Comparison of ENCODE assay signal across 18 cellular contexts in the genomic region with DNA sequence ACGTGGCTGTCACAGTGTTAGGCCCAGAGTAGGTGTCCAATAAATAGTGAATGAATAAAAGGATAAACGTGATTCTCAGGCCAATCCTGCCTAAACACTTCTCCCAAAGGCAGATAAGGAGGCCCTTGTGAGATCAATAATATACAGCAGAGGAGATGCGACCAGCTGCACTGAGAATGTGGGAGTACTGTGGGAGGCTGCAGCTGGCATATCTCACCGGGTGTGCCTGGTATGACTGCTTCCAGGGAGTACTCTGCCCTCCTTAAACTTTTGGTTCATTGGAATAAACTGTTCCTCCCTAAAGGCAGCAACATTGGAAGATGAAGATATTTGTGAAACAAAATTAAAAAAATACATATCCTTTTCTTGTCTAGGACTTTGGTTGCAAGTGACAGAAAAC. TPM values are rescaled to one million over a fixed set of nuclear protein-coding genes. Genes with fewer than 3 reads are reported as not detected.
"Had no signal": no experiment of that assay in that cellular context is flagged by ENCODE, and none has a peak within 500 bp of the region (broad histone marks: within the 10 kb centered on the region; RNA-seq: fewer than 3 reads in every experiment).

No MANE protein-coding gene starts in this region.

- H3K36me3 Mint-ChIP-seq: activated naive CD8-positive, alpha-beta T cell treated with anti-CD3 and anti-CD28 coated beads for 36 hours; stimulated activated naive B cell treated with anti-CD40 and anti-IgM and Interleukin-4, amounts not matched to agents 10 μg/mL and 1 μg/mL and 100 μg/mL, for 72 hours had no signal

- H3K4me1 ChIP-seq: parathyroid adenoma, sigmoid colon, uterus had no signal

- H3K9me3 Mint-ChIP-seq: activated naive CD8-positive, alpha-beta T cell treated with anti-CD3 and anti-CD28 coated beads for 36 hours; activated T-helper 1 cell treated with anti-CD3 and anti-CD28 coated beads, Interleukin-12 subunit alpha, Interleukin-12 subunit beta, Interleukin-2, Interleukin-4 antibody, amounts not matched to agents 30 ng/mL and 10 ng/mL and 1 ng/mL, durations not matched to agents 14 hours and 24 hours and 36 hours had no signal

- H3K27ac ChIP-seq: cardiac muscle cell, parathyroid adenoma, sigmoid colon, tibial artery, uterus, WERI-Rb-1 had no signal

- H3K79me2 ChIP-seq: parathyroid adenoma had no signal

- H3K4me1 Mint-ChIP-seq: activated naive CD8-positive, alpha-beta T cell treated with anti-CD3 and anti-CD28 coated beads for 36 hours; stimulated activated naive B cell treated with anti-CD40 and anti-IgM and Interleukin-4, amounts not matched to agents 10 μg/mL and 1 μg/mL and 100 μg/mL, for 72 hours had no signal

- H3K27me3 ChIP-seq: cardiac muscle cell, sigmoid colon, tibial artery, uterus had no signal

- H3K27me3 Mint-ChIP-seq: activated naive CD8-positive, alpha-beta T cell treated with anti-CD3 and anti-CD28 coated beads for 36 hours had no signal

- H3K36me3 ChIP-seq: cardiac muscle cell, lower lobe of right lung, sigmoid colon, tibial artery, uterus, WERI-Rb-1 had no signal

- DNase-seq: activated CD4-positive, alpha-beta T cell treated with anti-CD3 and anti-CD28 coated beads, Interleukin-2, amount 50 U/mL, for 48 hours; activated naive CD8-positive, alpha-beta T cell treated with anti-CD3 and anti-CD28 coated beads for 36 hours; amniotic stem cell; dermis blood vessel endothelial cell; effector memory CD4-positive, alpha-beta T cell; left cardiac atrium; lower lobe of right lung; sigmoid colon; stimulated activated naive B cell treated with anti-CD40 and anti-IgM and Interleukin-4, amounts not matched to agents 10 μg/mL and 1 μg/mL and 100 μg/mL, for 72 hours; T-helper 17 cell; tibial artery; uterus; WERI-Rb-1 had no signal

- H3K9ac ChIP-seq: parathyroid adenoma had no signal

- H3K4me3 ChIP-seq: cardiac muscle cell, lower lobe of right lung, sigmoid colon, tibial artery, uterus had no signal

- H3K9me3 ChIP-seq: lower lobe of right lung, sigmoid colon, tibial artery, uterus had no signal

- H3K4me3 Mint-ChIP-seq: activated naive CD8-positive, alpha-beta T cell treated with anti-CD3 and anti-CD28 coated beads for 36 hours; activated T-helper 1 cell treated with anti-CD3 and anti-CD28 coated beads, Interleukin-12 subunit alpha, Interleukin-12 subunit beta, Interleukin-2, Interleukin-4 antibody, amounts not matched to agents 30 ng/mL and 10 ng/mL and 1 ng/mL, durations not matched to agents 14 hours and 24 hours and 36 hours; nephron; stimulated activated naive B cell treated with anti-CD40 and anti-IgM and Interleukin-4, amounts not matched to agents 10 μg/mL and 1 μg/mL and 100 μg/mL, for 72 hours; T-helper 17 cell had no signal

- H3K27ac Mint-ChIP-seq: activated naive CD8-positive, alpha-beta T cell treated with anti-CD3 and anti-CD28 coated beads for 36 hours; activated T-helper 1 cell treated with anti-CD3 and anti-CD28 coated beads, Interleukin-12 subunit alpha, Interleukin-12 subunit beta, Interleukin-2, Interleukin-4 antibody, amounts not matched to agents 30 ng/mL and 10 ng/mL and 1 ng/mL, durations not matched to agents 14 hours and 24 hours and 36 hours; stimulated activated naive B cell treated with anti-CD40 and anti-IgM and Interleukin-4, amounts not matched to agents 10 μg/mL and 1 μg/mL and 100 μg/mL, for 72 hours; T-helper 17 cell had no signal

- FAIRE-seq: endothelial cell of umbilical vein had no signal

- H2AFZ ChIP-seq: parathyroid adenoma had no signal

- ATAC-seq: stimulated activated naive B cell treated with anti-CD40 and anti-IgM and Interleukin-4, amounts not matched to agents 10 μg/mL and 1 μg/mL and 100 μg/mL, for 72 hours; T-helper 17 cell had no signal

RNA-seq across cellular contexts. Expression of a gene that starts 57.1 kb away (rescaled TPM):
- total RNA-seq: endothelial cell of umbilical vein, T-helper 17 cell had no signal
